ENCODE assay signal across 9 cellular contexts in genomic region chr1:47230692-47231313, GRCh38. TPM values are rescaled to one million over a fixed set of nuclear protein-coding genes. Genes with fewer than 3 reads are reported as not detected.
A peak's percentile ranks its signal among the peaks of the same experiment; 100 is the strongest.
DNase-seq lines count a peak whose midpoint lies in the region; ATAC-seq and TF ChIP-seq lines count a peak whose summit lies in the region.
"Had no signal": no experiment of that assay in that cellular context is flagged by ENCODE, and none has a peak within 500 bp of the region (broad histone marks: within the 10 kb centered on the region; RNA-seq: fewer than 3 reads in every experiment).

No MANE protein-coding gene starts in this region.

- H3K4me3 Mint-ChIP-seq in Caco-2 (ENCODE audit: unreplicated experiment), result peak overlapping the region; percentile 78

- no peak for TF ChIP-seq CTCF in Caco-2 (IDR thresholded peaks at IDR 0.05; ENCODE audit: insufficient read depth in 1 of 2, low read depth in 1 of 2, low read length in 1 of 2, severe bottlenecking in 1 of 2, unreplicated experiment in 1 of 2)
- no peak for TF ChIP-seq CTCF in esophagus muscularis mucosa (IDR thresholded peaks at IDR 0.05)
- TF ChIP-seq CTCF in psoas muscle (IDR thresholded peaks at IDR 0.05), result no peak

- peak in 1 of 4 donors; percentile 21 for ATAC-seq in psoas muscle
- ATAC-seq in HG02938 (IDR thresholded peaks at IDR 0.05; ENCODE audit: unreplicated experiment), result no peak
- no peak for ATAC-seq in HG03432 (IDR thresholded peaks at IDR 0.05; ENCODE audit: unreplicated experiment)

- no TSS peak for BruUV-seq in Caco-2 (replicated peaks; lab: Mats Ljungman, UMichigan)

- TF ChIP-seq POLR2A in esophagus muscularis mucosa (IDR thresholded peaks at IDR 0.05; ENCODE audit: low read depth), result no peak

- peak overlapping the region; percentile 89 for H3K27ac Mint-ChIP-seq in Caco-2 (ENCODE audit: unreplicated experiment)

- H3K4me1 ChIP-seq in Caco-2, result 0 out of 2 replicates have a peak, but pooled peaks cover 3% of the 10 kb centered on the region
- H3K4me1 ChIP-seq in esophagus muscularis mucosa, result peaks cover 26 to 54% (median 50%) of the 10 kb centered on the region in 4 donors
- peaks cover 6% of the 10 kb centered on the region for H3K4me1 ChIP-seq in psoas muscle

- DNase-seq in Caco-2 (no peak), NCI-H2227 (lab: John Stamatoyannopoulos, UW; ENCODE audit: unreplicated experiment) (peak; percentile 77), esophagus muscularis mucosa (ENCODE audit: extremely low spot score) (no peak), psoas muscle (no peak), C1 segment of cervical spinal cord (lab: John Stamatoyannopoulos, UW) (no peak), EL (no peak)
- DNase-seq: NCI-H1092 had no signal

- intact Hi-C loops in Caco-2 (cut with micrococcal nuclease; ENCODE audit: unreplicated experiment), result no loop called here
- intact Hi-C loops in esophagus muscularis mucosa (cut with DNase I), result no loop called here
- intact Hi-C loops in psoas muscle (cut with DNase I), result no loop called here

- CTCF ChIA-PET in Caco-2 (lab: Charles Lee), result interaction anchor here (0.7 kb wide), 1 partner anchor 42 kb away, joined by 5 read pairs; no protein-coding TSS in a partner anchor

- H3K36me3 ChIP-seq in Caco-2 (ENCODE audit: control insufficient read depth, insufficient read depth, low read length) (no peaks in the 10 kb centered on the region), esophagus muscularis mucosa (no peaks in the 10 kb centered on the region), psoas muscle (ENCODE audit: insufficient read depth in 1 of 2, low read depth in 1 of 2) (no peaks in the 10 kb centered on the region)

- peak overlapping the region; percentile 65 to 77 (median 66) for H3K27ac ChIP-seq in esophagus muscularis mucosa (replicated peaks in 1 of 4)
- peak overlapping the region; percentile 65 for H3K27ac ChIP-seq in psoas muscle

- TF ChIP-seq EP300 in esophagus muscularis mucosa (IDR thresholded peaks at IDR 0.05), result no peak

- WGBS in esophagus muscularis mucosa, result 6% methylated on average over 26 of the region's 46 CpGs
- WGBS in psoas muscle, 3 donors, result 6 to 7% (median 6%) methylated on average over 40 to 46 of the region's 46 CpGs

- peaks cover 12% of the 10 kb centered on the region for H3K36me3 Mint-ChIP-seq in Caco-2 (ENCODE audit: insufficient read depth, unreplicated experiment)

- H3K4me3 ChIP-seq in Caco-2 (ENCODE audit: low read depth, low read length) (peak overlapping the region; percentile 73; the same call in 1 of the 2 replicates), esophagus muscularis mucosa (peak overlapping the region; percentile 44 to 54 (median 48)), psoas muscle (peak overlapping the region; percentile 62)

- H3K4me1 Mint-ChIP-seq in Caco-2 (ENCODE audit: low read depth, unreplicated experiment), result peaks cover 8% of the 10 kb centered on the region

- H3K27me3 ChIP-seq in Caco-2 (replicated peaks; ENCODE audit: control insufficient read depth, insufficient read depth, low read length) (no peaks in the 10 kb centered on the region), esophagus muscularis mucosa (peaks cover 0 to 100% (median 69%) of the 10 kb centered on the region in 4 donors), psoas muscle (ENCODE audit: insufficient read depth in 3 of 3, low read length in 2 of 3) (peaks cover 7 to 88% (median 33%) of the 10 kb centered on the region in 3 donors)

- no peaks in the 10 kb centered on the region for H3K9me3 Mint-ChIP-seq in Caco-2 (ENCODE audit: unreplicated experiment)

- H3K9me3 ChIP-seq in Caco-2, result no peaks in the 10 kb centered on the region
- H3K9me3 ChIP-seq in esophagus muscularis mucosa, result no peaks in the 10 kb centered on the region
- no peaks in the 10 kb centered on the region for H3K9me3 ChIP-seq in psoas muscle

- no peaks in the 10 kb centered on the region for H3K27me3 Mint-ChIP-seq in Caco-2 (ENCODE audit: insufficient read depth, unreplicated experiment)

- POLR2A ChIA-PET in Caco-2 (lab: Charles Lee), result no interaction called here

RNA-seq across cellular contexts. Expression of gene TAL1, which starts 1.2 kb away (rescaled TPM):
- total RNA-seq in Caco-2 (2022), result 12.2 and 15.2 TPM in 2 replicates
- total RNA-seq in esophagus muscularis mucosa, result 1 to 10 TPM; 2.5 to 4.8 (median 4.1) TPM
- total RNA-seq in psoas muscle, result 1 to 10 TPM; 1.5 to 2.1 (median 1.7) TPM
- 1 to 10 TPM in 1 of 3 donors, under 1 TPM in 2; 0.73 to 1.7 (median 0.92) TPM for polyA plus RNA-seq in psoas muscle

RNA-seq across cellular contexts. Expression of gene PDZK1IP1, which starts 41.0 kb away (rescaled TPM):
- total RNA-seq in Caco-2 (2022) (3.8 and 6.1 TPM in 2 replicates), esophagus muscularis mucosa (1 to 10 TPM in 1 of 4 donors, not detected in 3; 1.8 TPM), psoas muscle (under 1 TPM in 3 of 4 donors, not detected in 1; 0.25 to 0.81 (median 0.52) TPM)
- polyA plus RNA-seq in psoas muscle, result 1 to 10 TPM in 1 of 3 donors, under 1 TPM in 2; 0.11 to 1.4 (median 0.26) TPM
